In the genomic region with DNA sequence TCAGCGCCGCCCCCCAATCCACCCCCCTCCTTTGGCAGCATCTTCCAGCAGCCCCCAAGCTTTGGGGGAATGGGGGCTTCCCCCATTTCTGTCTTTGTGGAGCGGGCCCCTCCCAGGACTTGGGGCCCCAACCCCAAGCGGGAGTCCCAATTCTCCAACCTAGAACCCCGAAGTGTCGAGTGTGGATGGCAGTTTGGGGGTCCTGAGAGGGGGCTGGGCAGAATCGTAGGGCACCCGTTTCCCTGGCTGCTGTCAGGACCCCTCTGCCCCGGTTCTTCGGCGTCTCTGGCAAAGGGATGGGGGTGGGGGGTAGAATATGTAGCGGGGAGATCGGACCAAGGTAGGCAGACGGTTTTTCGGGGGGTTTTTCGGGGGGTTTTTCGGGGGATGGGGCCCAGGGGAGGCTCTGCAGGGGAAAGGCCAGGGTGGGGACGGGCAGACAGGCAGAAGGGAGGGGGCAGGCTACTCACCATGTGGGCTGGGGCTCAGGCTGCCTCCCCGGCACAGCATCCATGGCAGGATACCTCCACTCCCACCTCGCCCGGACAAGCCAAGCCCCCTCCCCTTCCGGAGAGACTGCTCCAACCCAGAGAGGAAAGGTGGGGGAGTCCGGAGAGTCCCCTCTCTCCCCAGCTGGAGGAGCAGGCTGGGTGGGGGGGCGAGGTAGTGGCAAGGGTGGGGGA, we compare ENCODE assay signal across 11 cellular contexts. TPM values are rescaled to one million over a fixed set of nuclear protein-coding genes. Genes with fewer than 3 reads are reported as not detected.
DNase-seq lines count a peak whose midpoint lies in the region; ATAC-seq and TF ChIP-seq lines count a peak whose summit lies in the region.
"Had no signal": no experiment of that assay in that cellular context is flagged by ENCODE, and none has a peak within 500 bp of the region (broad histone marks: within the 10 kb centered on the region; RNA-seq: fewer than 3 reads in every experiment).

No MANE protein-coding gene starts in this region.

- intact Hi-C loops in Right ventricle myocardium superior (cut with DNase I) = no loop called here

- no peak for ATAC-seq in Right ventricle myocardium superior (ENCODE audit: poor library complexity)
- peak; percentile 32 for ATAC-seq in WTC11
- no peak for ATAC-seq in HG02588 (IDR thresholded peaks at IDR 0.05; ENCODE audit: unreplicated experiment)

- H3K27me3 ChIP-seq in cardiac muscle cell (peaks cover 53% of the 10 kb centered on the region), suprapubic skin (peaks cover 62% of the 10 kb centered on the region)

- H3K27me3 Mint-ChIP-seq in WTC11 (ENCODE audit: low read depth) = peaks cover 36% of the 10 kb centered on the region
- H3K27me3 Mint-ChIP-seq in activated T-cell treated with anti-CD3 and anti-CD28 coated beads, Interleukin-2, amount 50 U/mL, for 24 hours = peaks cover 70% of the 10 kb centered on the region

- H3K4me3 Mint-ChIP-seq in WTC11 = peak overlapping the region; percentile 73
- H3K4me3 Mint-ChIP-seq in activated T-cell treated with anti-CD3 and anti-CD28 coated beads, Interleukin-2, amount 50 U/mL, for 24 hours = no peak overlapping the region
- H3K4me3 Mint-ChIP-seq: activated CD4-positive, alpha-beta T cell treated with anti-CD3 and anti-CD28 coated beads for 36 hours; activated naive CD4-positive, alpha-beta T cell treated with anti-CD3 and anti-CD28 coated beads, Interleukin-2, amount 10 ng/mL, durations not matched to agents 7 days and 5 days had no signal

- H3K9me3 Mint-ChIP-seq in WTC11 = 0 out of 2 replicates have a peak, but pooled peaks cover 4% of the 10 kb centered on the region
- H3K9me3 Mint-ChIP-seq in activated T-cell treated with anti-CD3 and anti-CD28 coated beads, Interleukin-2, amount 50 U/mL, for 24 hours = no peaks in the 10 kb centered on the region
- H3K9me3 Mint-ChIP-seq: activated naive CD4-positive, alpha-beta T cell treated with anti-CD3 and anti-CD28 coated beads, Interleukin-2, amount 10 ng/mL, durations not matched to agents 7 days and 5 days had no signal

- POLR2A ChIA-PET in WTC11 (lab: Charles Lee) = interaction anchor here (0.6 to 1.1 kb wide), 5 partner anchors 10 to 98 kb away, joined by 3 to 6 read pairs (median 3); a partner anchor contains a TSS

- H3K36me3 ChIP-seq in cardiac muscle cell = no peaks in the 10 kb centered on the region
- no peaks in the 10 kb centered on the region for H3K36me3 ChIP-seq in suprapubic skin
- H3K36me3 ChIP-seq: upper lobe of right lung had no signal

- H3K4me1 Mint-ChIP-seq in WTC11 = peaks cover 32% of the 10 kb centered on the region
- peaks cover 14% of the 10 kb centered on the region for H3K4me1 Mint-ChIP-seq in activated T-cell treated with anti-CD3 and anti-CD28 coated beads, Interleukin-2, amount 50 U/mL, for 24 hours (ENCODE audit: low read depth)

- DNase-seq in cardiac muscle cell (ENCODE audit: low read depth in 1 of 2, low spot score in 1 of 2) (no peak), Right ventricle myocardium superior (no peak), WTC11 (ENCODE audit: low spot score) (peak; percentile 69), iPS-NIHi11 (ENCODE audit: low spot score) (peak; percentile 66), suprapubic skin (ENCODE audit: low spot score in 2 of 2) (peak; percentile 41 to 59), COLO668 (lab: John Stamatoyannopoulos, UW; ENCODE audit: unreplicated experiment) (no peak)
- DNase-seq in activated T-cell treated with anti-CD3 and anti-CD28 coated beads, Interleukin-2, amount 50 U/mL, for 24 hours = no peak
- DNase-seq: activated CD4-positive, alpha-beta T cell treated with anti-CD3 and anti-CD28 coated beads for 36 hours; activated naive CD4-positive, alpha-beta T cell treated with anti-CD3 and anti-CD28 coated beads, Interleukin-2, amount 10 ng/mL, durations not matched to agents 7 days and 5 days; upper lobe of right lung had no signal

- CTCF ChIA-PET in WTC11 (lab: Charles Lee) = interaction anchor here (0.7 to 4.8 kb wide), 8 partner anchors 9 to 333 kb away, joined by 3 to 38 read pairs (median 8); no protein-coding TSS in a partner anchor

- H3K4me3 ChIP-seq in cardiac muscle cell = peak overlapping the region; percentile 23
- peak overlapping the region; percentile 40 for H3K4me3 ChIP-seq in suprapubic skin

- TF ChIP-seq EP300 in suprapubic skin (IDR thresholded peaks at IDR 0.05) = no peak

- WGBS in suprapubic skin = 8% methylated on average over 19 of the region's 24 CpGs

- no peak overlapping the region for H3K27ac Mint-ChIP-seq in WTC11
- no peak overlapping the region for H3K27ac Mint-ChIP-seq in activated T-cell treated with anti-CD3 and anti-CD28 coated beads, Interleukin-2, amount 50 U/mL, for 24 hours
- H3K27ac Mint-ChIP-seq: activated CD4-positive, alpha-beta T cell treated with anti-CD3 and anti-CD28 coated beads for 36 hours; activated naive CD4-positive, alpha-beta T cell treated with anti-CD3 and anti-CD28 coated beads, Interleukin-2, amount 10 ng/mL, durations not matched to agents 7 days and 5 days had no signal

- no peak for TF ChIP-seq CTCF in cardiac muscle cell (IDR thresholded peaks at IDR 0.05; ENCODE audit: low read depth, low read length)
- TF ChIP-seq CTCF in WTC11 (IDR thresholded peaks at IDR 0.05) = no peak
- no peak for TF ChIP-seq CTCF in suprapubic skin (IDR thresholded peaks at IDR 0.05)

- H3K27ac ChIP-seq in cardiac muscle cell (no peak overlapping the region), suprapubic skin (no peak overlapping the region)
- H3K27ac ChIP-seq: upper lobe of right lung had no signal

- no peaks in the 10 kb centered on the region for H3K9me3 ChIP-seq in cardiac muscle cell (ENCODE audit: low read depth)
- H3K9me3 ChIP-seq in suprapubic skin = no peaks in the 10 kb centered on the region
- H3K9me3 ChIP-seq: upper lobe of right lung had no signal

- H3K4me1 ChIP-seq in cardiac muscle cell (ENCODE audit: low read depth) = peaks cover 5% of the 10 kb centered on the region
- peaks cover 24% of the 10 kb centered on the region for H3K4me1 ChIP-seq in suprapubic skin

- H3K36me3 Mint-ChIP-seq in WTC11 = peaks cover 15% of the 10 kb centered on the region
- no peaks in the 10 kb centered on the region for H3K36me3 Mint-ChIP-seq in activated T-cell treated with anti-CD3 and anti-CD28 coated beads, Interleukin-2, amount 50 U/mL, for 24 hours (ENCODE audit: low read depth)
- H3K36me3 Mint-ChIP-seq: activated naive CD4-positive, alpha-beta T cell treated with anti-CD3 and anti-CD28 coated beads, Interleukin-2, amount 10 ng/mL, durations not matched to agents 7 days and 5 days had no signal

- TF ChIP-seq POLR2A in suprapubic skin (IDR thresholded peaks at IDR 0.05) = no peak

TF ChIP-seq in WTC11, 78 proteins besides CTCF, POLR2A, EP300 and RAD21 (continues in another document):
- TF ChIP-seq, protein P1, sequence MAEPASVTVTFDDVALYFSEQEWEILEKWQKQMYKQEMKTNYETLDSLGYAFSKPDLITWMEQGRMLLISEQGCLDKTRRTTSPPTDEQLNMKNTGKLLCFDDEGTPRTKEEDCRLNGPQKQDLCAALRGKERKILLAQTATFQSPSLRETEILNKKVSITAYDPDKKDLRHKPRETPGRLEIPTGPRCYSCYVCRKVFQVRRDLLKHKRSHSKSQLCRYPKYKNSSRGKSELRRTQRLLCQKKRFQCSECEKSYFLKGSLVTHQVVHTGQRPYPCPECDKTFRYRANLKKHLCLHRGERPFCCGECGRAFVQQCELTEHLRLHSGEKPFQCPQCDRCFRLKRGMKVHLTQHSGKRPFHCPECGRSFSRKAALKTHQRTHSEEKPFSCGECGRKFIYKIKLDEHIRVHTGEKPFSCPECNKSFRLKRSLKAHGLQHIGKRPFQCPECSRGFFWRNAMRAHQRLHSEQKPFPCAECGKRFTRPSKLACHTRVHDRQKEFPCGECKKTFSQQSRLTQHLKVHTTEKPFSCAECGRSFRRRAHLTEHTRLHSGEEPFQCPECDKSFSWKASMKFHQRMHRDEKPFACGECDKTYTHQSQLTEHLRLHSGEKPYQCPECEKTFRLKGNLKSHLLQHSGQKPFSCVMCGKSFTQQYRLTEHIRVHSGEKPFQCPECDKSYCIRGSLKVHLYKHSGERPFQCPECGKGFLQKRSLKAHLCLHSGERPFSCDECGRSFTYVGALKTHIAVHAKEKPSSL (CRISPR knock-in tag; conservative IDR thresholded peaks at IDR 0.05) = no peak
- TF ChIP-seq EMX1 (CRISPR knock-in tag; IDR thresholded peaks at IDR 0.05) (no peak), NR2C2 (CRISPR knock-in tag; IDR thresholded peaks at IDR 0.05) (no peak), ZNF396 (CRISPR knock-in tag; IDR thresholded peaks at IDR 0.05; ENCODE audit: borderline replicate concordance) (no peak), CREM (CRISPR knock-in tag; IDR thresholded peaks at IDR 0.05) (no peak), ZNF317 (CRISPR knock-in tag; IDR thresholded peaks at IDR 0.05; ENCODE audit: borderline replicate concordance, low read depth) (no peak), ZBTB21 (CRISPR knock-in tag; IDR thresholded peaks at IDR 0.05; ENCODE audit: borderline replicate concordance) (no peak), KAT7 (CRISPR knock-in tag; IDR thresholded peaks at IDR 0.05; ENCODE audit: borderline replicate concordance) (no peak)
- TF ChIP-seq, protein P2, sequence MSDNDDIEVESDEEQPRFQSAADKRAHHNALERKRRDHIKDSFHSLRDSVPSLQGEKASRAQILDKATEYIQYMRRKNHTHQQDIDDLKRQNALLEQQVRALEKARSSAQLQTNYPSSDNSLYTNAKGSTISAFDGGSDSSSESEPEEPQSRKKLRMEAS (CRISPR knock-in tag; IDR thresholded peaks at IDR 0.05) = no peak

RNA-seq across cellular contexts. Expression of a gene that starts 0.7 kb away (rescaled TPM):
- 0.39 and 0.63 TPM in 2 replicates for total RNA-seq in cardiac muscle cell
- polyA plus RNA-seq in cardiac muscle cell = 0.53 and 1.4 TPM in 2 replicates
- total RNA-seq in Right ventricle myocardium superior = 0.13 TPM
- total RNA-seq in WTC11 (2021) = 50.1 to 62.0 TPM (median 60.0 TPM) in 3 replicates
- under 1 TPM in 3 of 4 donors, not detected in 1; 0.30 to 0.60 (median 0.30) TPM for total RNA-seq in suprapubic skin
- total RNA-seq: activated CD4-positive, alpha-beta T cell treated with anti-CD3 and anti-CD28 coated beads for 36 hours had no signal

RNA-seq across cellular contexts. Expression of a gene that starts 10.3 kb away (rescaled TPM):
- total RNA-seq in cardiac muscle cell (61.2 and 123 TPM in 2 replicates), Right ventricle myocardium superior (10.7 TPM), WTC11 (2021) (108 to 122 TPM (median 115 TPM) in 3 replicates), suprapubic skin (100 to 1,000 TPM; 117 to 415 (median 150) TPM)
- polyA plus RNA-seq in cardiac muscle cell = 141 and 168 TPM in 2 replicates

RNA-seq across cellular contexts. Expression of a gene that starts 21.8 kb away (rescaled TPM):
- total RNA-seq in cardiac muscle cell (47.6 and 58.6 TPM in 2 replicates), Right ventricle myocardium superior (15.4 TPM), WTC11 (2021) (20.0 to 26.2 TPM (median 25.4 TPM) in 3 replicates), suprapubic skin (10 to 100 TPM in 2 of 4 donors, 1 to 10 TPM in 2; 7.0 to 16.7 (median 11.8) TPM)
- 31.3 and 45.2 TPM in 2 replicates for polyA plus RNA-seq in cardiac muscle cell

RNA-seq across cellular contexts. Expression of a gene that starts 26.3 kb away (rescaled TPM):
- total RNA-seq in cardiac muscle cell = 3.9 and 4.2 TPM in 2 replicates
- polyA plus RNA-seq in cardiac muscle cell = 5.6 TPM in 2 replicates
- 0.97 TPM for total RNA-seq in Right ventricle myocardium superior
- total RNA-seq in WTC11 (2021) = 16.4 to 26.2 TPM (median 25.7 TPM) in 3 replicates
- 1 to 10 TPM in 1 of 4 donors, under 1 TPM in 3; 0.16 to 1.4 (median 0.56) TPM for total RNA-seq in suprapubic skin

RNA-seq across cellular contexts. Expression of a gene that starts 58.3 kb away (rescaled TPM):
- total RNA-seq in cardiac muscle cell (1.0 TPM in 1 of 2 replicates, not detected in the other), Right ventricle myocardium superior (not detected), WTC11 (2021) (1.8 to 4.5 TPM (median 1.8 TPM) in 3 replicates), suprapubic skin (1 to 10 TPM in 2 of 4 donors, under 1 TPM in 2; 0.21 to 2.6 (median 1.3) TPM)
- 0.97 and 1.0 TPM in 2 replicates for polyA plus RNA-seq in cardiac muscle cell

Comparison
In these comparisons a context has a peak if more than half of its experiments do, and no peak if none do; other contexts are left out.
1. DNase-seq: peak in WTC11 (single experiment), iPS-NIHi11 (single experiment) and suprapubic skin (2 of 2); none in cardiac muscle cell (0 of 2), Right ventricle myocardium superior (single experiment), COLO668 (single experiment) and activated T-cell treated with anti-CD3 and anti-CD28 coated beads, Interleukin-2, amount 50 U/mL, for 24 hours (single experiment).
2. RNA of a gene that starts 0.7 kb away (total RNA-seq): 50.1 to 62.0 TPM in WTC11; 0.39 to 0.63 TPM in cardiac muscle cell, 0.30 to 0.60 TPM in suprapubic skin and 0.13 TPM in Right ventricle myocardium superior (single experiment); every median in the first group is over 10 times any median in the second.